19 cellular contexts compared by ENCODE assay signal in genomic region chr10:69415049-69415448, GRCh38. TPM values are rescaled to one million over a fixed set of nuclear protein-coding genes. Genes with fewer than 3 reads are reported as not detected.
"Had no signal": no experiment of that assay in that cellular context is flagged by ENCODE, and none has a peak within 500 bp of the region (broad histone marks: within the 10 kb centered on the region; RNA-seq: fewer than 3 reads in every experiment).

No MANE protein-coding gene starts in this region.

- H3K27me3 ChIP-seq: adrenal gland, ascending aorta, brain microvascular endothelial cell, gastrocnemius medialis had no signal

- H3K27ac ChIP-seq: adrenal gland, ascending aorta, brain microvascular endothelial cell, gastrocnemius medialis had no signal

- H3K4me1 ChIP-seq: adrenal gland had no signal

- H3K36me3 ChIP-seq: adrenal gland, ascending aorta, brain microvascular endothelial cell, gastrocnemius medialis had no signal

- DNase-seq: activated T-cell treated with anti-CD3 and anti-CD28 coated beads, Interleukin-2, amount 50 U/mL, for 1 hour; adrenal gland; brain microvascular endothelial cell; dermis blood vessel endothelial cell; effector CD8-positive, alpha-beta T cell; gastrocnemius medialis; head of caudate nucleus; left ventricle myocardium superior; mammary epithelial cell; midbrain; occipital lobe; stimulated activated CD4-positive, alpha-beta T cell treated with anti-CD3 and anti-CD28 coated beads, Interleukin-4, amount 100 ng/mL, for 1 hour; stimulated activated naive CD4-positive, alpha-beta T cell had no signal

- FAIRE-seq: islet of Langerhans had no signal

- H3K4me3 ChIP-seq: adrenal gland, ascending aorta, gastrocnemius medialis had no signal

- ATAC-seq: activated T-helper 17 cell treated with anti-CD3 and anti-CD28 coated beads, Interleukin-2, amount 50 U/mL, for 72 hours; esophagus mucosa; gastrocnemius medialis; left ventricle myocardium superior had no signal

- H3K9me3 ChIP-seq: adrenal gland, ascending aorta, gastrocnemius medialis had no signal

RNA-seq across cellular contexts. Expression of gene TACR2, which starts 1.7 kb away (rescaled TPM):
- total RNA-seq: activated T-helper 17 cell treated with anti-CD3 and anti-CD28 coated beads, Interleukin-2, amount 50 U/mL, for 72 hours; ascending aorta; left ventricle myocardium superior; mammary epithelial cell; T-helper 2 cell treated with Interferon-gamma antibody and Interleukin-4, amounts not matched to agents 100 ng/mL and 5 ng/mL, for 36 hours had no signal
- polyA plus RNA-seq: neural cell had no signal
